In the genomic region with DNA sequence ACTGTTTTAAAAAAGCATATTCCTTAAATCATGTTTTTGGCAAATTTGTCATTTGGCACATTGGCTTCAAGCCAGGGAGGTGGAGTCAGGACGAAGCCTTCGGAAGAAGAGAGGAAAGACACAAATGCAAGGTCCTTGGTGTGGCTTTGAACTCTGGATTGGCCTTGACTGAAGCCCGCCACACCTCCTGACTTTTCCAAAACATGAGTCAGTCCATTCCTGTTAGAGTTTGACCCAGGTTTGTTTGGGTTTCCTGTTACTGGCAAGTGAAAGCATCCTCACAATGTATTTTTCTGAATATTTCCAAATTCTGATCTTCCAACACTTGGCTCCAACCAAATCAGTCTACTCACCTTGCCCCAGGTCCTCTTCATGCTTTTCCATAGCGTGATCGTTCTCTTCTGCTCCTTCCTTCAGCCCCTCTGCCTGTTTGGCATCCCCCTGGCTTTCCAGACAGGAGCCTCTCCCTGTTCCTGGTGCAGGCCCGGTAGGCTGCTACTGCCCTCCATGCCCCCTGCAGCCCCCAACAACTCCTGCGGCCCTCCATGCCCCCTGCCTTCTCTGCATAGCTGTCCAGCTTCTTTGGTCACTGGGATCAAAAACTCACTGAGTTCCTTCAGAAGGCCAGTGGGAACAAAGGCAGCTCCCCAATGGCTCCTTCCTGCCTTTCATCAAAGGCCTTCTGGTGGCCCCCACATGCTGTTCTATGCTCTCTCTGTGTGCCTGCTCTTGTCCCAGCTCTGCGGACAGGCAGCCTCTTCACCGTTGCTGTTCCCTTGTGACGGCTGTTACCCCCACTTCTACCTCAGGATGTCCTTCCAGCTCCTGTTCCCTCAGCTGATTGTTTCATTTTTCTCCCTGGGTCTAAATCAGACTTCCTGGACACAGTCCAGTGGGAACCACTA, we compare ENCODE assay signal across 1 cellular context.
TF ChIP-seq lines count a peak whose summit lies in the region.

No MANE protein-coding gene starts in this region.

TF ChIP-seq in HepG2, 621 proteins besides CTCF, POLR2A, EP300 and RAD21 (continued from another document and continues in another):
- TF ChIP-seq TRIM24 (CRISPR knock-in tag; IDR thresholded peaks at IDR 0.05) (no peak), HES4 (CRISPR knock-in tag; IDR thresholded peaks at IDR 0.05; ENCODE audit: borderline replicate concordance) (no peak), ZNF557 (CRISPR knock-in tag; IDR thresholded peaks at IDR 0.05) (no peak), TAF1 (CRISPR knock-in tag; IDR thresholded peaks at IDR 0.05) (no peak; the same call in 1 of the 2 replicates), THAP11 (CRISPR knock-in tag; IDR thresholded peaks at IDR 0.05) (0 out of 2 replicates have a peak, but pooled peaks have one; percentile 54), ZNF335 (CRISPR knock-in tag; IDR thresholded peaks at IDR 0.05) (no peak; the same call in 1 of the 2 replicates), PLRG1 (conservative IDR thresholded peaks at IDR 0.05) (no peak), ZSCAN25 (CRISPR knock-in tag; IDR thresholded peaks at IDR 0.05) (no peak), JUN (CRISPR knock-in tag; IDR thresholded peaks at IDR 0.05) (0 out of 2 replicates have a peak, but pooled peaks have one; percentile 46), ZSCAN22 (CRISPR knock-in tag; IDR thresholded peaks at IDR 0.05) (no peak), ZFX (CRISPR knock-in tag; IDR thresholded peaks at IDR 0.05; ENCODE audit: low read depth) (peak; percentile 53), FOXJ3 (CRISPR knock-in tag; IDR thresholded peaks at IDR 0.05; ENCODE audit: borderline replicate concordance) (peak; percentile 28; the same call in 1 of the 2 replicates), MIER2 (CRISPR knock-in tag; IDR thresholded peaks at IDR 0.05) (no peak; the same call in 1 of the 2 replicates), CCDC6 (CRISPR knock-in tag; IDR thresholded peaks at IDR 0.05) (no peak), MTA1 (CRISPR knock-in tag; IDR thresholded peaks at IDR 0.05; ENCODE audit: borderline replicate concordance) (0 out of 2 replicates have a peak, but pooled peaks have one; percentile 49), ZNF484 (CRISPR knock-in tag; IDR thresholded peaks at IDR 0.05; ENCODE audit: borderline replicate concordance, low read depth) (no peak), GLI4 (CRISPR knock-in tag; IDR thresholded peaks at IDR 0.05; ENCODE audit: borderline replicate concordance) (0 out of 2 replicates have a peak, but pooled peaks have one; percentile 38), NFRKB (IDR thresholded peaks at IDR 0.05) (no peak), ZNF737 (CRISPR knock-in tag; IDR thresholded peaks at IDR 0.05; ENCODE audit: borderline replicate concordance) (no peak), SMAD3 (CRISPR knock-in tag; IDR thresholded peaks at IDR 0.05) (no peak), ZNF556 (CRISPR knock-in tag; IDR thresholded peaks at IDR 0.05; ENCODE audit: borderline replicate concordance) (0 out of 2 replicates have a peak, but pooled peaks have one; percentile 27), MIER3 (CRISPR knock-in tag; IDR thresholded peaks at IDR 0.05; ENCODE audit: borderline replicate concordance) (no peak), NR2F2 (IDR thresholded peaks at IDR 0.05; ENCODE audit: borderline replicate concordance, low read depth) (0 out of 2 replicates have a peak, but pooled peaks have one; percentile 42), POGZ (CRISPR knock-in tag; IDR thresholded peaks at IDR 0.05) (no peak), ZNF674 (CRISPR knock-in tag; IDR thresholded peaks at IDR 0.05; ENCODE audit: low read depth) (no peak), ZNF501 (CRISPR knock-in tag; IDR thresholded peaks at IDR 0.05) (peak; percentile 71), ZNF160 (CRISPR knock-in tag; IDR thresholded peaks at IDR 0.05) (no peak), PRPF4 (IDR thresholded peaks at IDR 0.05; ENCODE audit: low read depth, low read length, poor library complexity, severe bottlenecking) (no peak), ZBTB20 (CRISPR knock-in tag; IDR thresholded peaks at IDR 0.05; ENCODE audit: borderline replicate concordance, low read depth) (peak; percentile 39; the same call in 1 of the 2 replicates), EZH2 (conservative IDR thresholded peaks at IDR 0.05; ENCODE audit: low read depth, low read length) (no peak), CEBPG (CRISPR knock-in tag; IDR thresholded peaks at IDR 0.05) (peak; percentile 46; the same call in 1 of the 2 replicates), HHEX (CRISPR knock-in tag; IDR thresholded peaks at IDR 0.05) (no peak)
- TF ChIP-seq, protein P1, sequence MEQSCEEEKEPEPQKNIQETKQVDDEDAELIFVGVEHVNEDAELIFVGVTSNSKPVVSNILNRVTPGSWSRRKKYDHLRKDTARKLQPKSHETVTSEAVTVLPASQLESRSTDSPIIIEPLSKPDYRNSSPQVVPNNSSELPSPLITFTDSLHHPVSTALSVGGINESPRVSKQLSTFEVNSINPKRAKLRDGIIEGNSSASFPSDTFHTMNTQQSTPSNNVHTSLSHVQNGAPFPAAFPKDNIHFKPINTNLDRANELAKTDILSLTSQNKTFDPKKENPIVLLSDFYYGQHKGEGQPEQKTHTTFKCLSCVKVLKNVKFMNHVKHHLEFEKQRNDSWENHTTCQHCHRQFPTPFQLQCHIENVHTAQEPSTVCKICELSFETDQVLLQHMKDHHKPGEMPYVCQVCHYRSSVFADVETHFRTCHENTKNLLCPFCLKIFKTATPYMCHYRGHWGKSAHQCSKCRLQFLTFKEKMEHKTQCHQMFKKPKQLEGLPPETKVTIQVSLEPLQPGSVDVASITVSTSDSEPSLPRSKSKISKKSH (CRISPR knock-in tag; IDR thresholded peaks at IDR 0.05; ENCODE audit: borderline replicate concordance) = no peak
- TF ChIP-seq, protein P2, sequence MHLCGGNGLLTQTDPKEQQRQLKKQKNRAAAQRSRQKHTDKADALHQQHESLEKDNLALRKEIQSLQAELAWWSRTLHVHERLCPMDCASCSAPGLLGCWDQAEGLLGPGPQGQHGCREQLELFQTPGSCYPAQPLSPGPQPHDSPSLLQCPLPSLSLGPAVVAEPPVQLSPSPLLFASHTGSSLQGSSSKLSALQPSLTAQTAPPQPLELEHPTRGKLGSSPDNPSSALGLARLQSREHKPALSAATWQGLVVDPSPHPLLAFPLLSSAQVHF (CRISPR knock-in tag; IDR thresholded peaks at IDR 0.05) = no peak
- TF ChIP-seq, protein P3, sequence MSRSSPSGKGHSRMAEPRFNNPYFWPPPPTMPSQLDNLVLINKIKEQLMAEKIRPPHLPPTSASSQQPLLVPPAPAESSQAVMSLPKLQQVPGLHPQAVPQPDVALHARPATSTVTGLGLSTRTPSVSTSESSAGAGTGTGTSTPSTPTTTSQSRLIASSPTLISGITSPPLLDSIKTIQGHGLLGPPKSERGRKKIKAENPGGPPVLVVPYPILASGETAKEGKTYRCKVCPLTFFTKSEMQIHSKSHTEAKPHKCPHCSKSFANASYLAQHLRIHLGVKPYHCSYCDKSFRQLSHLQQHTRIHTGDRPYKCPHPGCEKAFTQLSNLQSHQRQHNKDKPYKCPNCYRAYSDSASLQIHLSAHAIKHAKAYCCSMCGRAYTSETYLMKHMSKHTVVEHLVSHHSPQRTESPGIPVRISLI (CRISPR knock-in tag; IDR thresholded peaks at IDR 0.05; ENCODE audit: borderline replicate concordance) = peak; percentile 37; the same call in 1 of the 2 replicates
- TF ChIP-seq, protein P4, sequence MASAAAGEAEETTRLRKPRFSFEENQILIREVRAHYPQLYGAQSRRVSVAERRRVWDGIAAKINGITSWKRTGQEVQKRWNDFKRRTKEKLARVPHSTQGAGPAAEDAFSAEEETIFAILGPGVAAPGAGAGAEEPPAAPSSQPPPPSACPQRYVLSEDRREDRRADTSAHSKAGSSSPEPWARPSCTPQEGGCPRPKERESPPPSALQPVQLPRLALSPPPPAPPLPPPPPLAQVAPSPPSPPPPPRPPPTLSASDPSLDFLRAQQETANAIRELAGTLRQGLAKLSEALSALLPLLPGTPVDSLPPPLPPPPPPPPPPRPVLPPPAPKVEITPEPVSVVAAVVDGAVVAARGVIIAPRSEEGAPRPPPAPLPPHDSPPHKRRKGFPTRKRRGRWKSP (CRISPR knock-in tag; IDR thresholded peaks at IDR 0.05) = no peak
- TF ChIP-seq, protein P5, sequence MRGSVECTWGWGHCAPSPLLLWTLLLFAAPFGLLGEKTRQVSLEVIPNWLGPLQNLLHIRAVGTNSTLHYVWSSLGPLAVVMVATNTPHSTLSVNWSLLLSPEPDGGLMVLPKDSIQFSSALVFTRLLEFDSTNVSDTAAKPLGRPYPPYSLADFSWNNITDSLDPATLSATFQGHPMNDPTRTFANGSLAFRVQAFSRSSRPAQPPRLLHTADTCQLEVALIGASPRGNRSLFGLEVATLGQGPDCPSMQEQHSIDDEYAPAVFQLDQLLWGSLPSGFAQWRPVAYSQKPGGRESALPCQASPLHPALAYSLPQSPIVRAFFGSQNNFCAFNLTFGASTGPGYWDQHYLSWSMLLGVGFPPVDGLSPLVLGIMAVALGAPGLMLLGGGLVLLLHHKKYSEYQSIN (CRISPR knock-in tag; IDR thresholded peaks at IDR 0.05; ENCODE audit: borderline replicate concordance) = no peak
- TF ChIP-seq, protein P6, sequence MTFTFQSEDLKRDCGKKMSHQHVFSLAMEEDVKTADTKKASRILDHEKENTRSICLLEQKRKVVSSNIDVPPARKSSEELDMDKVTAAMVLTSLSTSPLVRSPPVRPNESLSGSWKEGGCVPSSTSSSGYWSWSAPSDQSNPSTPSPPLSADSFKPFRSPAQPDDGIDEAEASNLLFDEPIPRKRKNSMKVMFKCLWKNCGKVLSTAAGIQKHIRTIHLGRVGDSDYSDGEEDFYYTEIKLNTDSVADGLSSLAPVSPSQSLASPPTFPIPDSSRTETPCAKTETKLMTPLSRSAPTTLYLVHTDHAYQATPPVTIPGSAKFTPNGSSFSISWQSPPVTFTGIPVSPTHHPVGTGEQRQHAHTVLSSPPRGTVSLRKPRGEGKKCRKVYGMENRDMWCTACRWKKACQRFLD (CRISPR knock-in tag; IDR thresholded peaks at IDR 0.05; ENCODE audit: borderline replicate concordance) = no peak
- TF ChIP-seq, protein P7, sequence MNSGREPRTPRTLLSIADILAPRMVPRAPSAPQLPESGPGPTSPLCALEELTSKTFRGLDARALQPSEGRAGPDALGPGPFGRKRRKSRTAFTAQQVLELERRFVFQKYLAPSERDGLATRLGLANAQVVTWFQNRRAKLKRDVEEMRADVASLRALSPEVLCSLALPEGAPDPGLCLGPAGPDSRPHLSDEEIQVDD (CRISPR knock-in tag; IDR thresholded peaks at IDR 0.05; ENCODE audit: borderline replicate concordance) = no peak
- TF ChIP-seq, protein P8, sequence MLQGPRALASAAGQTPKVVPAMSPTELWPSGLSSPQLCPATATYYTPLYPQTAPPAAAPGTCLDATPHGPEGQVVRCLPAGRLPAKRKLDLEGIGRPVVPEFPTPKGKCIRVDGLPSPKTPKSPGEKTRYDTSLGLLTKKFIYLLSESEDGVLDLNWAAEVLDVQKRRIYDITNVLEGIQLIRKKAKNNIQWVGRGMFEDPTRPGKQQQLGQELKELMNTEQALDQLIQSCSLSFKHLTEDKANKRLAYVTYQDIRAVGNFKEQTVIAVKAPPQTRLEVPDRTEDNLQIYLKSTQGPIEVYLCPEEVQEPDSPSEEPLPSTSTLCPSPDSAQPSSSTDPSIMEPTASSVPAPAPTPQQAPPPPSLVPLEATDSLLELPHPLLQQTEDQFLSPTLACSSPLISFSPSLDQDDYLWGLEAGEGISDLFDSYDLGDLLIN (CRISPR knock-in tag; IDR thresholded peaks at IDR 0.05; ENCODE audit: borderline replicate concordance) = no peak
- TF ChIP-seq, protein P9, sequence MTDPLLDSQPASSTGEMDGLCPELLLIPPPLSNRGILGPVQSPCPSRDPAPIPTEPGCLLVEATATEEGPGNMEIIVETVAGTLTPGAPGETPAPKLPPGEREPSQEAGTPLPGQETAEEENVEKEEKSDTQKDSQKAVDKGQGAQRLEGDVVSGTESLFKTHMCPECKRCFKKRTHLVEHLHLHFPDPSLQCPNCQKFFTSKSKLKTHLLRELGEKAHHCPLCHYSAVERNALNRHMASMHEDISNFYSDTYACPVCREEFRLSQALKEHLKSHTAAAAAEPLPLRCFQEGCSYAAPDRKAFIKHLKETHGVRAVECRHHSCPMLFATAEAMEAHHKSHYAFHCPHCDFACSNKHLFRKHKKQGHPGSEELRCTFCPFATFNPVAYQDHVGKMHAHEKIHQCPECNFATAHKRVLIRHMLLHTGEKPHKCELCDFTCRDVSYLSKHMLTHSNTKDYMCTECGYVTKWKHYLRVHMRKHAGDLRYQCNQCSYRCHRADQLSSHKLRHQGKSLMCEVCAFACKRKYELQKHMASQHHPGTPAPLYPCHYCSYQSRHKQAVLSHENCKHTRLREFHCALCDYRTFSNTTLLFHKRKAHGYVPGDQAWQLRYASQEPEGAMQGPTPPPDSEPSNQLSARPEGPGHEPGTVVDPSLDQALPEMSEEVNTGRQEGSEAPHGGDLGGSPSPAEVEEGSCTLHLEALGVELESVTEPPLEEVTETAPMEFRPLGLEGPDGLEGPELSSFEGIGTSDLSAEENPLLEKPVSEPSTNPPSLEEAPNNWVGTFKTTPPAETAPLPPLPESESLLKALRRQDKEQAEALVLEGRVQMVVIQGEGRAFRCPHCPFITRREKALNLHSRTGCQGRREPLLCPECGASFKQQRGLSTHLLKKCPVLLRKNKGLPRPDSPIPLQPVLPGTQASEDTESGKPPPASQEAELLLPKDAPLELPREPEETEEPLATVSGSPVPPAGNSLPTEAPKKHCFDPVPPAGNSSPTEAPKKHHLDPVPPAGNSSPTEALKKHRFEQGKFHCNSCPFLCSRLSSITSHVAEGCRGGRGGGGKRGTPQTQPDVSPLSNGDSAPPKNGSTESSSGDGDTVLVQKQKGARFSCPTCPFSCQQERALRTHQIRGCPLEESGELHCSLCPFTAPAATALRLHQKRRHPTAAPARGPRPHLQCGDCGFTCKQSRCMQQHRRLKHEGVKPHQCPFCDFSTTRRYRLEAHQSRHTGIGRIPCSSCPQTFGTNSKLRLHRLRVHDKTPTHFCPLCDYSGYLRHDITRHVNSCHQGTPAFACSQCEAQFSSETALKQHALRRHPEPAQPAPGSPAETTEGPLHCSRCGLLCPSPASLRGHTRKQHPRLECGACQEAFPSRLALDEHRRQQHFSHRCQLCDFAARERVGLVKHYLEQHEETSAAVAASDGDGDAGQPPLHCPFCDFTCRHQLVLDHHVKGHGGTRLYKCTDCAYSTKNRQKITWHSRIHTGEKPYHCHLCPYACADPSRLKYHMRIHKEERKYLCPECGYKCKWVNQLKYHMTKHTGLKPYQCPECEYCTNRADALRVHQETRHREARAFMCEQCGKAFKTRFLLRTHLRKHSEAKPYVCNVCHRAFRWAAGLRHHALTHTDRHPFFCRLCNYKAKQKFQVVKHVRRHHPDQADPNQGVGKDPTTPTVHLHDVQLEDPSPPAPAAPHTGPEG (CRISPR knock-in tag; IDR thresholded peaks at IDR 0.05) = no peak
- TF ChIP-seq, protein P10, sequence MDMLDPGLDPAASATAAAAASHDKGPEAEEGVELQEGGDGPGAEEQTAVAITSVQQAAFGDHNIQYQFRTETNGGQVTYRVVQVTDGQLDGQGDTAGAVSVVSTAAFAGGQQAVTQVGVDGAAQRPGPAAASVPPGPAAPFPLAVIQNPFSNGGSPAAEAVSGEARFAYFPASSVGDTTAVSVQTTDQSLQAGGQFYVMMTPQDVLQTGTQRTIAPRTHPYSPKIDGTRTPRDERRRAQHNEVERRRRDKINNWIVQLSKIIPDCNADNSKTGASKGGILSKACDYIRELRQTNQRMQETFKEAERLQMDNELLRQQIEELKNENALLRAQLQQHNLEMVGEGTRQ (IDR thresholded peaks at IDR 0.05; ENCODE audit: low read depth, low read length) = no peak
- TF ChIP-seq, protein P10 (CRISPR knock-in tag; IDR thresholded peaks at IDR 0.05; ENCODE audit: borderline replicate concordance) = no peak
